Comparison of ENCODE assay signal across 14 cellular contexts in genomic region chr5:33475706-33476105, GRCh38.
"Had no signal": no experiment of that assay in that cellular context is flagged by ENCODE, and none has a peak within 500 bp of the region (broad histone marks: within the 10 kb centered on the region; RNA-seq: fewer than 3 reads in every experiment).

No MANE protein-coding gene starts in this region.

- H3K27me3 ChIP-seq: colonic mucosa, esophagus squamous epithelium, hepatocyte, pancreas had no signal

- H3K9me3 ChIP-seq: colonic mucosa, esophagus squamous epithelium, pancreas had no signal

- H3K4me1 ChIP-seq: colonic mucosa, esophagus squamous epithelium had no signal

- H3K36me3 ChIP-seq: colonic mucosa, pancreas had no signal

- ATAC-seq: activated CD4-positive, CD25-positive, alpha-beta regulatory T cell treated with anti-CD3 and anti-CD28 coated beads, Interleukin-2, amount 50 U/mL, for 24 hours; pancreas; T-helper 17 cell had no signal

- H3K27ac ChIP-seq: colonic mucosa, esophagus squamous epithelium, hepatocyte, pancreas had no signal

- DNase-seq: activated naive CD8-positive, alpha-beta T cell treated with anti-CD3 and anti-CD28 coated beads, Interleukin-2, amount 10 ng/mL, durations not matched to agents 7 days and 5 days; central memory CD4-positive, alpha-beta T cell; colonic mucosa; esophagus squamous epithelium; islet precursor cell; pancreas; retina; stimulated activated CD4-positive, alpha-beta T cell treated with anti-CD3 and anti-CD28 coated beads, Interleukin-4, amount 100 ng/mL, for 24 hours; stimulated activated naive CD4-positive, alpha-beta T cell; T-helper 17 cell; trophoblast cell had no signal

- H3K4me3 ChIP-seq: colonic mucosa, esophagus squamous epithelium, hepatocyte, lung, pancreas had no signal
